8 cellular contexts compared by ENCODE assay signal in the genomic region with DNA sequence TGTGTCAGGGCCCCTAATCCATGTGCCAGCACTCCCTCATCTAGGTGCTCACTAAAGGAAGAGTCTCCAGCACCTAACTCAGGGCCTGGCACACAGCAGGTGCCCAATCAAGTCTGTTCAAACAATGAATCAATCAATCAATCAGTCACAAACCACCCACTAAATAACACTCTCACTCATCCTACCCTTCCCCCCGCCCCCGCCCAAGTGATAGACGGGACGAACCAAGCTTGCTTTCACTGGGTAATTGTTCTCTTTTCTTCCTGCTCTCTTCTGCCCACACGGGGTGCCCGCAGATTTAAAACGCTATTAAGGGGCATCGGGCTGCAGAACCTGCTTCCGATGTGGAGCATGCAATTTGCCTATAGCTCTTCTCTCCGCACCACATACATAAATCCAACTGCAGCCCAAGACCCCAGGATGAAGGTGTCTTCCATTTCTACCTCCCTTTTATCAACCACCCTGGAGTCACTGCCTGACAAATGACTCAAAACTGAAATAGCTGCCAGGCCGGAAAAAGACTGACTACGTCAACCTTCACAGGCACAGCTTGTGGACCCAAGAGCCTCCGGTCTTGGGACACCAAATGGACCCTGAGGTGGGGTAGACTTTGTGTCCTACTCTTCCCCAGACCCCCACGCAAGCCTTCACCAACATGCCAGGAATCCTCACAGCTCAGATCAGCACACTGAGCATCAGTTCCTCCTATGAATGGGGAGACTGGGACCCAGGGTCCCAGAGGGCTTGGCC. TPM values are rescaled to one million over a fixed set of nuclear protein-coding genes. Genes with fewer than 3 reads are reported as not detected.
DNase-seq lines count a peak whose midpoint lies in the region; ATAC-seq and TF ChIP-seq lines count a peak whose summit lies in the region.

No MANE protein-coding gene starts in this region.

- peaks cover 29% of the 10 kb centered on the region for H4K20me1 ChIP-seq in GM23338 (replicated peaks; ENCODE audit: insufficient read depth)

- H2AFZ ChIP-seq in GM23338, result no peak overlapping the region

- H3K9me2 ChIP-seq in GM23338 (ENCODE audit: insufficient read depth), result no peaks in the 10 kb centered on the region; the same call in 1 of the 2 replicates

- H3K27ac ChIP-seq in GM23338 (ENCODE audit: low read depth) (no peak overlapping the region), right atrium auricular region (peak overlapping the region in 1 of 2 donors; percentile 88)

- H3K9me3 Mint-ChIP-seq in GM23338, result no peaks in the 10 kb centered on the region

- H3K27me3 ChIP-seq in GM23338 (ENCODE audit: insufficient read depth) (no peaks in the 10 kb centered on the region), right atrium auricular region (no peaks in the 10 kb centered on the region)

- H3K36me3 Mint-ChIP-seq in GM23338 (ENCODE audit: low read depth), result peaks cover 10% of the 10 kb centered on the region; the same call in 2 of the 3 replicates

- DNase-seq in GM23338 (ENCODE audit: low spot score) (no peak), right atrium auricular region (ENCODE audit: low spot score) (no peak), HK-2 (ENCODE audit: unreplicated experiment) (no peak), DMS79 treated with DMSO at 0.1 percent for 48 hours (lab: John Stamatoyannopoulos, UW) (no peak)
- DNase-seq in activated CD4-positive, alpha-beta T cell treated with anti-CD3 and anti-CD28 coated beads, Interleukin-2, amount 50 U/mL, for 48 hours, result peak; percentile 48 to 52
- DNase-seq in stimulated activated CD4-positive, alpha-beta T cell treated with anti-CD3 and anti-CD28 coated beads, Interleukin-2, amount 100 ng/mL, for 4 hours (ENCODE audit: low read depth), result peak; percentile 19

- H3F3A ChIP-seq in GM23338 (replicated peaks; ENCODE audit: low read depth), result no peaks in the 10 kb centered on the region

- peaks cover 52% of the 10 kb centered on the region for H3K4me1 Mint-ChIP-seq in GM23338

- peaks cover 63% of the 10 kb centered on the region for H3K79me2 ChIP-seq in GM23338 (replicated peaks; ENCODE audit: insufficient read depth)

- H3K4me3 ChIP-seq in GM23338 (peak overlapping the region; percentile 97), right atrium auricular region (peak overlapping the region; percentile 64 to 78)

- no peak for ATAC-seq in GM23338
- no peak for ATAC-seq in GM19452 (IDR thresholded peaks at IDR 0.05; ENCODE audit: unreplicated experiment)
- no peak for ATAC-seq in GM18870 (IDR thresholded peaks at IDR 0.05; ENCODE audit: unreplicated experiment)

- no peak for TF ChIP-seq CTCF in GM23338 (conservative IDR thresholded peaks at IDR 0.05; ENCODE audit: low read depth in 2 of 2)
- no peak for TF ChIP-seq CTCF in right atrium auricular region (IDR thresholded peaks at IDR 0.05)

- peak overlapping the region; percentile 98 for H3K4me2 ChIP-seq in GM23338

- H3K9me3 ChIP-seq in right atrium auricular region, result no peaks in the 10 kb centered on the region

- peak overlapping the region; percentile 95 for H3K4me3 Mint-ChIP-seq in GM23338

- no peak overlapping the region for H3K27ac Mint-ChIP-seq in GM23338

- no peaks in the 10 kb centered on the region for H3K36me3 ChIP-seq in GM23338 (ENCODE audit: insufficient read depth)
- H3K36me3 ChIP-seq in right atrium auricular region, result no peaks in the 10 kb centered on the region

- H3K4me1 ChIP-seq in GM23338 (ENCODE audit: insufficient read depth) (peaks cover 33% of the 10 kb centered on the region), right atrium auricular region (peaks cover 0 to 26% of the 10 kb centered on the region in 2 donors)

- H3K27me3 Mint-ChIP-seq in GM23338 (ENCODE audit: insufficient read depth, low read depth, poor library complexity), result peaks cover 21% of the 10 kb centered on the region

TF ChIP-seq in GM23338, 12 proteins besides CTCF, POLR2A, EP300 and RAD21 (continues in another document):
- TF ChIP-seq REST (IDR thresholded peaks at IDR 0.05; ENCODE audit: unreplicated experiment) (no peak), ZNF114 (CRISPR knock-in tag; IDR thresholded peaks at IDR 0.05) (no peak), JUNB (IDR thresholded peaks at IDR 0.05; ENCODE audit: unreplicated experiment) (no peak), NANOG (IDR thresholded peaks at IDR 0.05; ENCODE audit: borderline replicate concordance) (no peak), ETS1 (IDR thresholded peaks at IDR 0.05) (no peak), POLR2AphosphoS5 (IDR thresholded peaks at IDR 0.05; ENCODE audit: low read depth) (no peak), EZH2phosphoT487 (IDR thresholded peaks at IDR 0.05; ENCODE audit: unreplicated experiment) (no peak), ZNF331 (CRISPR knock-in tag; IDR thresholded peaks at IDR 0.05; ENCODE audit: low read depth) (no peak), EZH2 (IDR thresholded peaks at IDR 0.05; ENCODE audit: low read depth, unreplicated experiment) (no peak)

RNA-seq across cellular contexts. Expression of gene KLHL25, which starts 1.7 kb away (rescaled TPM):
- total RNA-seq in GM23338 (2014; rRNA removed; shearing (Covaris generic)), result 28.5 and 38.3 TPM in 2 replicates
- 5.2 and 5.8 TPM in 2 replicates for polyA plus RNA-seq in GM23338 (2016; fragmentation: Nextera tagmentation; extraction: Ambion mirVana)
- total RNA-seq in right atrium auricular region, result 1 to 10 TPM; 4.1 TPM

Comparison
In these comparisons a context has a peak if more than half of its experiments do, and no peak if none do; other contexts are left out.
1. DNase-seq: peak in activated CD4-positive, alpha-beta T cell treated with anti-CD3 and anti-CD28 coated beads, Interleukin-2, amount 50 U/mL, for 48 hours (2 of 2) and stimulated activated CD4-positive, alpha-beta T cell treated with anti-CD3 and anti-CD28 coated beads, Interleukin-2, amount 100 ng/mL, for 4 hours (single experiment); none in GM23338 (single experiment), right atrium auricular region (single experiment), HK-2 (single experiment) and DMS79 treated with DMSO at 0.1 percent for 48 hours (single experiment).